Comparison of ENCODE assay signal across 8 cellular contexts in the genomic region with DNA sequence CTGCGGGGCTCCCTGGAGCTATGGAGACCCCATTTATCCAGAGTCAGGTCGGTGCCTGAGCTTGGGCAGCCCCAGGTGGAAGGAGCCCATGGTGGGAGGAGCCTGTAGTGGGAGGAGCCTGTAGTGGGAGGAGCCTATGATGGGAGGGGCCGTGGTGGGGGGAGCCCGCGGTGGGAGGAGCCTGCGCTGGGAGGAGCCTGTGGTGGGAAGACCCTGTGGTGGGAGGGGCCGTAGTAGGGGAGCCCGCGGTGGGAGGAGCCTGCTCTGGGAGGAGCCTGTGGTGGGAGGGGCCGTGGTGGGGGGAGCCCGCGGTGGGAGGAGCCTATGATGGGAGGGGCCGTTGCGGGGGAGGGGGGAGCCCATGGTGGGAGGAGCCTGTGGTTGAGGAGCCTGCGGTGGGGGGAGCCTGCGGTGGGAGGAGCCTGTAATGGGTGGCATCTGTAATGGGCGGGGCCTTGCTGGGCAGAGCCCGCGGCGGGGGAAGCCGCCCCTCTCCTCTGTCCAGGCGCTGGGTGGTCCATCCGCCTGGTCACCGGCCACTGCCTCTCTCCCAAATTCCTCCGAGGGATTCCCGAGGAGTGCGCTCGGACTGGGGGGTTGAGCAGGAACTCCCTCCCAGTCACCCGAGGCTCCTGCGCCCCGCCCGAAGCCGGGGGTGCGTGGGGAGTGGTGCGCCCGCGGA. TPM values are rescaled to one million over a fixed set of nuclear protein-coding genes. Genes with fewer than 3 reads are reported as not detected.
A peak's percentile ranks its signal among the peaks of the same experiment; 100 is the strongest.
DNase-seq lines count a peak whose midpoint lies in the region; ATAC-seq lines count a peak whose summit lies in the region.

No MANE protein-coding gene starts in this region.

- peaks cover 23% of the 10 kb centered on the region for H3K27me3 Mint-ChIP-seq in activated CD4-positive, alpha-beta memory T cell treated with anti-CD3 and anti-CD28 coated beads, Interleukin-2, amount 10 ng/mL, durations not matched to agents 7 days and 5 days

- POLR2A ChIA-PET in activated CD4-positive, alpha-beta memory T cell treated with anti-CD3 and anti-CD28 coated beads, Interleukin-2, amount 10 ng/mL, durations not matched to agents 7 days and 5 days (lab: Charles Lee): interaction anchor here (0.9 to 3.2 kb wide), 13 partner anchors 9 to 313 kb away, joined by 3 to 31 read pairs (median 4); a partner anchor contains a TSS

- no peaks in the 10 kb centered on the region for H3K79me2 ChIP-seq in mesendoderm (ENCODE audit: control insufficient read depth, insufficient read depth, low read length)

- H2AK5ac ChIP-seq in mesendoderm (ENCODE audit: low read length): no peak overlapping the region

- CTCF ChIA-PET in activated CD4-positive, alpha-beta memory T cell treated with anti-CD3 and anti-CD28 coated beads, Interleukin-2, amount 10 ng/mL, durations not matched to agents 7 days and 5 days (lab: Charles Lee): interaction anchor here (0.9 to 2.3 kb wide), 4 partner anchors 15 to 89 kb away, joined by 3 to 20 read pairs (median 5); a partner anchor contains a TSS

- H3K27me3 ChIP-seq in mesendoderm (ENCODE audit: insufficient read depth, low read length, poor library complexity): no peaks in the 10 kb centered on the region

- H3K27ac Mint-ChIP-seq in activated CD4-positive, alpha-beta memory T cell treated with anti-CD3 and anti-CD28 coated beads, Interleukin-2, amount 10 ng/mL, durations not matched to agents 7 days and 5 days: peak overlapping the region; percentile 77

- H3K36me3 Mint-ChIP-seq in activated CD4-positive, alpha-beta memory T cell treated with anti-CD3 and anti-CD28 coated beads, Interleukin-2, amount 10 ng/mL, durations not matched to agents 7 days and 5 days (ENCODE audit: low read depth): peaks cover 7% of the 10 kb centered on the region

- peak overlapping the region; percentile 53 for H3K9ac ChIP-seq in mesendoderm (ENCODE audit: low read length)

- H3K79me1 ChIP-seq in mesendoderm (ENCODE audit: low read length): no peaks in the 10 kb centered on the region

- no peak overlapping the region for H4K5ac ChIP-seq in mesendoderm (ENCODE audit: low read length)

- peaks cover 15% of the 10 kb centered on the region for H3K4me1 Mint-ChIP-seq in activated CD4-positive, alpha-beta memory T cell treated with anti-CD3 and anti-CD28 coated beads, Interleukin-2, amount 10 ng/mL, durations not matched to agents 7 days and 5 days

- no CpG with 5 or more reads among the region's 37 CpGs for WGBS in mesendoderm (ENCODE audit: extremely low coverage, insufficient coverage, low lambda C conversion rate)

- H3K18ac ChIP-seq in mesendoderm (ENCODE audit: low read length): peak overlapping the region; percentile 62

- DNase-seq in GM04504 (ENCODE audit: low read depth): peak; percentile 46
- DNase-seq in NCI-H526 treated with DMSO at 0.1 percent for 48 hours (lab: John Stamatoyannopoulos, UW): peak; percentile 70
- DNase-seq in activated CD4-positive, alpha-beta memory T cell treated with anti-CD3 and anti-CD28 coated beads, Interleukin-2, amount 10 ng/mL, durations not matched to agents 7 days and 5 days: peak; percentile 90
- DNase-seq in effector CD8-positive, alpha-beta T cell (lab: John Stamatoyannopoulos, UW): peak; percentile 92
- peak; percentile 91 for DNase-seq in mesendoderm
- DNase-seq in stimulated activated CD8-positive, alpha-beta memory T cell treated with anti-CD3 and anti-CD28 coated beads, Interleukin-2, amount 100 ng/mL, for 48 hours (ENCODE audit: low read depth in 2 of 2): peak; percentile 68 to 87
- DNase-seq in NCI-H128 (lab: John Stamatoyannopoulos, UW; ENCODE audit: unreplicated experiment): no peak

- H3K4ac ChIP-seq in mesendoderm (ENCODE audit: low read depth, low read length): no peak overlapping the region

- H3K27ac ChIP-seq in mesendoderm (ENCODE audit: low read depth, low read length): no peak overlapping the region

- no peak overlapping the region for H3K23ac ChIP-seq in mesendoderm (ENCODE audit: low read length)

- H3K4me1 ChIP-seq in mesendoderm (ENCODE audit: control insufficient read depth, low read depth, low read length): peaks cover 2% of the 10 kb centered on the region

- H3K4me3 Mint-ChIP-seq in activated CD4-positive, alpha-beta memory T cell treated with anti-CD3 and anti-CD28 coated beads, Interleukin-2, amount 10 ng/mL, durations not matched to agents 7 days and 5 days: peak overlapping the region; percentile 41

- H2BK120ac ChIP-seq in mesendoderm (ENCODE audit: low read depth, low read length): no peak overlapping the region

- no peak overlapping the region for H4K8ac ChIP-seq in mesendoderm (ENCODE audit: low read depth, low read length)

- no peak overlapping the region for H2BK15ac ChIP-seq in mesendoderm (replicated peaks; ENCODE audit: low read depth)

- H3K4me3 ChIP-seq in mesendoderm (ENCODE audit: low read length): peak overlapping the region; percentile 60

- H3K4me2 ChIP-seq in mesendoderm (ENCODE audit: low read length): peak overlapping the region; percentile 94

- no peaks in the 10 kb centered on the region for H3K36me3 ChIP-seq in mesendoderm (ENCODE audit: control insufficient read depth, insufficient read depth, low read length)

- H3K56ac ChIP-seq in mesendoderm (ENCODE audit: low read length): peak overlapping the region; percentile 83

- H2BK5ac ChIP-seq in mesendoderm (ENCODE audit: low read length): no peak overlapping the region

- H3K9me3 Mint-ChIP-seq in activated CD4-positive, alpha-beta memory T cell treated with anti-CD3 and anti-CD28 coated beads, Interleukin-2, amount 10 ng/mL, durations not matched to agents 7 days and 5 days: no peaks in the 10 kb centered on the region

- ATAC-seq in HG02798 (IDR thresholded peaks at IDR 0.05; ENCODE audit: poor library complexity, unreplicated experiment): peak; percentile 61

RNA-seq across cellular contexts. Expression of a gene that starts 0.6 kb away (rescaled TPM):
- total RNA-seq in activated CD4-positive, alpha-beta memory T cell treated with anti-CD3 and anti-CD28 coated beads, Interleukin-2, amount 10 ng/mL, durations not matched to agents 7 days and 5 days: under 1 TPM; 0.20 to 0.30 TPM
- polyA plus RNA-seq in mesendoderm (2013, experiment 1 of 2): 1.3 TPM
- polyA plus RNA-seq in mesendoderm (2013, experiment 2 of 2): 1.5 TPM

RNA-seq across cellular contexts. Expression of a gene that starts 5.8 kb away (rescaled TPM):
- not detected for total RNA-seq in activated CD4-positive, alpha-beta memory T cell treated with anti-CD3 and anti-CD28 coated beads, Interleukin-2, amount 10 ng/mL, durations not matched to agents 7 days and 5 days
- polyA plus RNA-seq in mesendoderm (2013, experiment 1 of 2): 0.11 TPM
- polyA plus RNA-seq in mesendoderm (2013, experiment 2 of 2): 0.10 TPM

RNA-seq across cellular contexts. Expression of a gene that starts 16.2 kb away (rescaled TPM):
- total RNA-seq in activated CD4-positive, alpha-beta memory T cell treated with anti-CD3 and anti-CD28 coated beads, Interleukin-2, amount 10 ng/mL, durations not matched to agents 7 days and 5 days: 1 to 10 TPM; 2.1 to 2.3 TPM
- 0.08 TPM for polyA plus RNA-seq in mesendoderm (2013, experiment 1 of 2)
- 0.07 TPM for polyA plus RNA-seq in mesendoderm (2013, experiment 2 of 2)

RNA-seq across cellular contexts. Expression of a gene that starts 20.6 kb away (rescaled TPM):
- 100 to 1,000 TPM; 202 to 208 TPM for total RNA-seq in activated CD4-positive, alpha-beta memory T cell treated with anti-CD3 and anti-CD28 coated beads, Interleukin-2, amount 10 ng/mL, durations not matched to agents 7 days and 5 days
- polyA plus RNA-seq in mesendoderm (2013, experiment 1 of 2): 2.6 TPM
- polyA plus RNA-seq in mesendoderm (2013, experiment 2 of 2): 2.2 TPM

RNA-seq across cellular contexts. Expression of a gene that starts 32.8 kb away (rescaled TPM):
- 100 to 1,000 TPM; 228 to 232 TPM for total RNA-seq in activated CD4-positive, alpha-beta memory T cell treated with anti-CD3 and anti-CD28 coated beads, Interleukin-2, amount 10 ng/mL, durations not matched to agents 7 days and 5 days
- polyA plus RNA-seq in mesendoderm (2013, experiment 1 of 2): 145 TPM
- polyA plus RNA-seq in mesendoderm (2013, experiment 2 of 2): 147 TPM
